ENCODE assay signal across 8 cellular contexts in genomic region chr14:65462411-65462810, GRCh38. TPM values are rescaled to one million over a fixed set of nuclear protein-coding genes. Genes with fewer than 3 reads are reported as not detected.
DNase-seq lines count a peak whose midpoint lies in the region; ATAC-seq lines count a peak whose summit lies in the region.

No MANE protein-coding gene starts in this region.

- H3K4me1 Mint-ChIP-seq in activated naive CD8-positive, alpha-beta T cell treated with anti-CD3 and anti-CD28 coated beads, Interleukin-2, amount 10 ng/mL, durations not matched to agents 7 days and 5 days: peaks cover 34% of the 10 kb centered on the region

- H3K27me3 Mint-ChIP-seq in activated naive CD8-positive, alpha-beta T cell treated with anti-CD3 and anti-CD28 coated beads, Interleukin-2, amount 10 ng/mL, durations not matched to agents 7 days and 5 days: no peaks in the 10 kb centered on the region

- ATAC-seq in GM19043 (IDR thresholded peaks at IDR 0.05; ENCODE audit: low read depth, unreplicated experiment): peak; percentile 56
- ATAC-seq in HG03196 (IDR thresholded peaks at IDR 0.05; ENCODE audit: unreplicated experiment): peak; percentile 53
- peak; percentile 43 for ATAC-seq in activated naive CD8-positive, alpha-beta T cell treated with anti-CD3 and anti-CD28 coated beads, Interleukin-2, amount 10 ng/mL, durations not matched to agents 7 days and 5 days (ENCODE audit: low read depth)

- H3K36me3 Mint-ChIP-seq in activated naive CD8-positive, alpha-beta T cell treated with anti-CD3 and anti-CD28 coated beads, Interleukin-2, amount 10 ng/mL, durations not matched to agents 7 days and 5 days: peaks cover 61% of the 10 kb centered on the region

- peak overlapping the region; percentile 73 for H3K27ac Mint-ChIP-seq in activated naive CD8-positive, alpha-beta T cell treated with anti-CD3 and anti-CD28 coated beads, Interleukin-2, amount 10 ng/mL, durations not matched to agents 7 days and 5 days

- no peaks in the 10 kb centered on the region for H3K9me3 Mint-ChIP-seq in activated naive CD8-positive, alpha-beta T cell treated with anti-CD3 and anti-CD28 coated beads, Interleukin-2, amount 10 ng/mL, durations not matched to agents 7 days and 5 days

- POLR2A ChIA-PET in activated naive CD8-positive, alpha-beta T cell treated with anti-CD3 and anti-CD28 coated beads, Interleukin-2, amount 10 ng/mL, durations not matched to agents 7 days and 5 days (lab: Charles Lee): no interaction called here

- DNase-seq in AG08396 (ENCODE audit: low spot score): peak; percentile 26
- DNase-seq in activated naive CD8-positive, alpha-beta T cell treated with anti-CD3 and anti-CD28 coated beads, Interleukin-2, amount 10 ng/mL, durations not matched to agents 7 days and 5 days: no peak
- no peak for DNase-seq in NCI-H2196 treated with DMSO at 0.1 percent for 48 hours (lab: John Stamatoyannopoulos, UW; ENCODE audit: unreplicated experiment)
- DNase-seq in SHP77 treated with DMSO at 0.1 percent for 48 hours (lab: John Stamatoyannopoulos, UW): no peak
- no peak for DNase-seq in NCI-H774 (lab: John Stamatoyannopoulos, UW)
- no peak for DNase-seq in iPS-NIHi11 (ENCODE audit: low spot score)

- H3K4me3 Mint-ChIP-seq in activated naive CD8-positive, alpha-beta T cell treated with anti-CD3 and anti-CD28 coated beads, Interleukin-2, amount 10 ng/mL, durations not matched to agents 7 days and 5 days: peak overlapping the region; percentile 49

RNA-seq across cellular contexts. Expression of gene FUT8, which starts 49.9 kb away (rescaled TPM):
- total RNA-seq in activated naive CD8-positive, alpha-beta T cell treated with anti-CD3 and anti-CD28 coated beads, Interleukin-2, amount 10 ng/mL, durations not matched to agents 7 days and 5 days: 10 to 100 TPM; 82.7 to 86.4 TPM
